8 cellular contexts compared by ENCODE assay signal in genomic region chr5:140175367-140176027, GRCh38. TPM values are rescaled to one million over a fixed set of nuclear protein-coding genes. Genes with fewer than 3 reads are reported as not detected.
DNase-seq lines count a peak whose midpoint lies in the region; ATAC-seq and TF ChIP-seq lines count a peak whose summit lies in the region.

No MANE protein-coding gene starts in this region.

- DNase-seq in AG09309 (ENCODE audit: low read depth) (no peak), NCI-H774 (lab: John Stamatoyannopoulos, UW) (peak; percentile 59), endothelial cell (ENCODE audit: low spot score) (peak; percentile 70), mesothelial cell of epicardium (ENCODE audit: low spot score in 2 of 2, unreplicated experiment in 2 of 2) (peak; percentile 56 to 79)
- DNase-seq in activated CD8-positive, alpha-beta memory T cell treated with anti-CD3 and anti-CD28 coated beads, Interleukin-2, amount 50 U/mL, for 1 hour (ENCODE audit: extremely low read depth): peak; percentile 22
- peak; percentile 39 to 52 for DNase-seq in stimulated activated CD8-positive, alpha-beta memory T cell treated with anti-CD3 and anti-CD28 coated beads, Interleukin-2, amount 100 ng/mL, for 48 hours (ENCODE audit: low read depth in 2 of 2)

- H3K27me3 Mint-ChIP-seq in endothelial cell (ENCODE audit: unreplicated experiment) (peaks cover 12% of the 10 kb centered on the region), mesothelial cell of epicardium (ENCODE audit: low read depth) (peaks cover 3% of the 10 kb centered on the region)

- peak; percentile 53 for ATAC-seq in GM18907 (IDR thresholded peaks at IDR 0.05; ENCODE audit: unreplicated experiment)
- peak; percentile 45 for ATAC-seq in HG03135 (IDR thresholded peaks at IDR 0.05; ENCODE audit: unreplicated experiment)

- H3K4me1 Mint-ChIP-seq in endothelial cell (ENCODE audit: unreplicated experiment) (peaks cover 11% of the 10 kb centered on the region), mesothelial cell of epicardium (peaks cover 15% of the 10 kb centered on the region)

- H3K27ac Mint-ChIP-seq in endothelial cell (ENCODE audit: unreplicated experiment) (peak overlapping the region; percentile 99), mesothelial cell of epicardium (peak overlapping the region; percentile 99)

- H3K4me3 Mint-ChIP-seq in endothelial cell (ENCODE audit: unreplicated experiment): peak overlapping the region; percentile 98
- H3K4me3 Mint-ChIP-seq in mesothelial cell of epicardium: peak overlapping the region; percentile 85

- H3K4me3 ChIP-seq in AG09309 (ENCODE audit: control insufficient read depth, low read depth, low read length): peak overlapping the region; percentile 93

- no peaks in the 10 kb centered on the region for H3K9me3 Mint-ChIP-seq in endothelial cell (ENCODE audit: unreplicated experiment)
- no peaks in the 10 kb centered on the region for H3K9me3 Mint-ChIP-seq in mesothelial cell of epicardium

- peak; percentile 21 for TF ChIP-seq CTCF in AG09309 (IDR thresholded peaks at IDR 0.05; ENCODE audit: control insufficient read depth, insufficient read depth, low read depth, low read length, missing control alignments)
- no peak for TF ChIP-seq CTCF in endothelial cell (IDR thresholded peaks at IDR 0.05; ENCODE audit: unreplicated experiment)
- no peak for TF ChIP-seq CTCF in mesothelial cell of epicardium (IDR thresholded peaks at IDR 0.05; ENCODE audit: unreplicated experiment)

- H3K36me3 Mint-ChIP-seq in endothelial cell (ENCODE audit: low read depth, unreplicated experiment) (peaks cover 4% of the 10 kb centered on the region), mesothelial cell of epicardium (no peaks in the 10 kb centered on the region)

RNA-seq across cellular contexts. Expression of gene CYSTM1, which starts 0.5 kb away (rescaled TPM):
- 21.7 TPM for total RNA-seq in endothelial cell (ENCODE audit: unreplicated experiment)
- total RNA-seq in mesothelial cell of epicardium: 10.0 to 12.1 TPM (median 11.4 TPM) in 3 replicates

RNA-seq across cellular contexts. Expression of gene IGIP, which starts 49.8 kb away (rescaled TPM):
- total RNA-seq in endothelial cell (ENCODE audit: unreplicated experiment) (1.3 TPM), mesothelial cell of epicardium (2.6 to 3.2 TPM (median 2.8 TPM) in 3 replicates)
